ENCODE assay signal across 17 cellular contexts in genomic region chr10:132884041-132884440, GRCh38. TPM values are rescaled to one million over a fixed set of nuclear protein-coding genes. Genes with fewer than 3 reads are reported as not detected.
DNase-seq lines count a peak whose midpoint lies in the region; ATAC-seq and TF ChIP-seq lines count a peak whose summit lies in the region.
"Had no signal": no experiment of that assay in that cellular context is flagged by ENCODE, and none has a peak within 500 bp of the region (broad histone marks: within the 10 kb centered on the region; RNA-seq: fewer than 3 reads in every experiment).

No MANE protein-coding gene starts in this region.

- H3K4me1 ChIP-seq in upper lobe of left lung = no peaks in the 10 kb centered on the region
- H3K4me1 ChIP-seq in foreskin keratinocyte = no peaks in the 10 kb centered on the region
- no peaks in the 10 kb centered on the region for H3K4me1 ChIP-seq in PC-9 (replicated peaks; ENCODE audit: insufficient read depth)
- H3K4me1 ChIP-seq in MM.1S (ENCODE audit: low read length) = no peaks in the 10 kb centered on the region
- H3K4me1 ChIP-seq: A549 had no signal

- H3K9me3 ChIP-seq in upper lobe of left lung (no peaks in the 10 kb centered on the region), PC-9 (ENCODE audit: insufficient read depth, low read depth) (no peaks in the 10 kb centered on the region), MM.1S (replicated peaks; ENCODE audit: insufficient read depth, low read length) (no peaks in the 10 kb centered on the region)
- H3K9me3 ChIP-seq: A549 had no signal

- CTCF ChIA-PET in PC-9 (lab: Charles Lee) = no interaction called here

- 78 to 80% methylated on average over 4 to 11 of the region's 18 CpGs for WGBS in upper lobe of left lung, 2 donors

- no peaks in the 10 kb centered on the region for H3K79me2 ChIP-seq in PC-9 (ENCODE audit: low read depth)
- no peaks in the 10 kb centered on the region for H3K79me2 ChIP-seq in MM.1S (ENCODE audit: low read length)

- H3K27ac Mint-ChIP-seq in chondrocyte (ENCODE audit: unreplicated experiment) = no peak overlapping the region

- no peaks in the 10 kb centered on the region for H3K36me3 ChIP-seq in upper lobe of left lung
- H3K36me3 ChIP-seq in PC-9 (ENCODE audit: low read depth) = no peaks in the 10 kb centered on the region
- no peaks in the 10 kb centered on the region for H3K36me3 ChIP-seq in MM.1S (replicated peaks; ENCODE audit: insufficient read depth, low read length)

- H3K4me2 ChIP-seq in PC-9 (no peak overlapping the region), MM.1S (ENCODE audit: low read depth, low read length) (no peak overlapping the region)
- H3K4me2 ChIP-seq: A549 had no signal

- DNase-seq in Right ventricle myocardium superior = peak; percentile 13
- no peak for DNase-seq in cardiac septum (ENCODE audit: low spot score)
- peak; percentile 79 for DNase-seq in chondrocyte (ENCODE audit: low spot score)
- DNase-seq in posterior vena cava (ENCODE audit: low spot score) = peak; percentile 56
- peak; percentile 12 to 63 for DNase-seq in upper lobe of left lung
- no peak for DNase-seq in foreskin keratinocyte
- DNase-seq in PC-9 = no peak
- no peak for DNase-seq in MM.1S
- DNase-seq: C1 segment of cervical spinal cord, DMS79 treated with DMSO at 0.1 percent for 48 hours, HCEC 1CT, MV-4-11, NCI-H1417, NCI-H187 treated with DMSO at 0.1 percent for 48 hours, NCI-H446, OCI-M1 had no signal

- intact Hi-C loops in Right ventricle myocardium superior (cut with DNase I) (no loop called here), cardiac septum (cut with DNase I) (no loop called here), posterior vena cava (cut with DNase I) (no loop called here), PC-9 (cut with micrococcal nuclease; ENCODE audit: unreplicated experiment) (no loop called here)

- H3K4me1 Mint-ChIP-seq in chondrocyte (ENCODE audit: low read depth) = peaks cover 4% of the 10 kb centered on the region

- TF ChIP-seq CTCF in chondrocyte (IDR thresholded peaks at IDR 0.05) (no peak), upper lobe of left lung (IDR thresholded peaks at IDR 0.05) (no peak), foreskin keratinocyte (conservative IDR thresholded peaks at IDR 0.05) (no peak), PC-9 (conservative IDR thresholded peaks at IDR 0.05) (no peak), MM.1S (IDR thresholded peaks at IDR 0.05; ENCODE audit: low read length) (no peak)

- no peak overlapping the region for H3K4me3 Mint-ChIP-seq in chondrocyte (ENCODE audit: unreplicated experiment)

- H3K9ac ChIP-seq in MM.1S (ENCODE audit: low read length) = no peak overlapping the region

- H3K27ac ChIP-seq in upper lobe of left lung = no peak overlapping the region
- no peak overlapping the region for H3K27ac ChIP-seq in foreskin keratinocyte
- H3K27ac ChIP-seq in PC-9 = no peak overlapping the region
- H3K27ac ChIP-seq in MM.1S (ENCODE audit: low read length) = no peak overlapping the region
- H3K27ac ChIP-seq: A549 had no signal

- no peak for TF ChIP-seq POLR2A in upper lobe of left lung (IDR thresholded peaks at IDR 0.05)

- H4K20me1 ChIP-seq in PC-9 (ENCODE audit: insufficient read depth) (no peaks in the 10 kb centered on the region), MM.1S (ENCODE audit: insufficient read depth, low read length) (no peaks in the 10 kb centered on the region)

- H3K9me3 Mint-ChIP-seq in chondrocyte (ENCODE audit: low read depth) = no peaks in the 10 kb centered on the region

- no peaks in the 10 kb centered on the region for H3K27me3 ChIP-seq in upper lobe of left lung
- H3K27me3 ChIP-seq in foreskin keratinocyte = peaks cover 13% of the 10 kb centered on the region
- H3K27me3 ChIP-seq in PC-9 (ENCODE audit: insufficient read depth, low read depth) = peaks cover 61% of the 10 kb centered on the region
- peaks cover 18% of the 10 kb centered on the region for H3K27me3 ChIP-seq in MM.1S (replicated peaks; ENCODE audit: insufficient read depth, low read length)

- H3K4me3 ChIP-seq in upper lobe of left lung = no peak overlapping the region
- no peak overlapping the region for H3K4me3 ChIP-seq in PC-9
- H3K4me3 ChIP-seq in MM.1S (ENCODE audit: low read length) = no peak overlapping the region
- H3K4me3 ChIP-seq: A549 had no signal

- POLR2A ChIA-PET in PC-9 (lab: Charles Lee; ENCODE audit: unreplicated experiment) = no interaction called here

- ATAC-seq in Right ventricle myocardium superior (ENCODE audit: poor library complexity) = no peak
- ATAC-seq in upper lobe of left lung (ENCODE audit: low FRiP score in 2 of 2) = no peak
- no peak for ATAC-seq in foreskin keratinocyte
- ATAC-seq: A549 had no signal

- no peak for TF ChIP-seq EP300 in upper lobe of left lung (IDR thresholded peaks at IDR 0.05)

- H2AFZ ChIP-seq in PC-9 (no peak overlapping the region), MM.1S (ENCODE audit: low read length) (no peak overlapping the region)

- H3K9me2 ChIP-seq in PC-9 (ENCODE audit: insufficient read depth) (no peaks in the 10 kb centered on the region), MM.1S (replicated peaks; ENCODE audit: insufficient read depth, low read length) (no peaks in the 10 kb centered on the region)

- H3F3A ChIP-seq in PC-9 (ENCODE audit: insufficient read depth, low read depth) (no peaks in the 10 kb centered on the region), MM.1S (ENCODE audit: insufficient read depth, low read length) (no peaks in the 10 kb centered on the region)

- H3K36me3 Mint-ChIP-seq in chondrocyte (ENCODE audit: low read depth) = no peaks in the 10 kb centered on the region

- peaks cover 44% of the 10 kb centered on the region for H3K27me3 Mint-ChIP-seq in chondrocyte (ENCODE audit: low read depth)

- BruUV-seq in PC-9 (replicated peaks; lab: Mats Ljungman, UMichigan) = no TSS peak

RNA-seq across cellular contexts. Expression of gene CFAP46, which starts 58.3 kb away (rescaled TPM):
- total RNA-seq in Right ventricle myocardium superior (1.9 TPM), cardiac septum (0.94 TPM), chondrocyte (0.49 to 0.92 TPM (median 0.89 TPM) in 3 replicates), posterior vena cava (under 1 TPM; 0.14 to 0.81 TPM), upper lobe of left lung (10 to 100 TPM in 2 of 6 donors, 1 to 10 TPM in 3, under 1 TPM in 1; 0.60 to 28.3 (median 8.0) TPM), foreskin keratinocyte (1.8 and 2.1 TPM in 2 replicates), PC-9 (2021) (not detected in 2 replicates)
- polyA plus RNA-seq in foreskin keratinocyte = 1.5 and 1.7 TPM in 2 replicates

Comparison
In these comparisons a context has a peak if more than half of its experiments do, and no peak if none do; other contexts are left out.
1. DNase-seq: peak in Right ventricle myocardium superior (single experiment), chondrocyte (single experiment), posterior vena cava (single experiment) and upper lobe of left lung (2 of 2); none in cardiac septum (single experiment), foreskin keratinocyte (0 of 2), PC-9 (0 of 2) and MM.1S (single experiment).